In the genomic region with DNA sequence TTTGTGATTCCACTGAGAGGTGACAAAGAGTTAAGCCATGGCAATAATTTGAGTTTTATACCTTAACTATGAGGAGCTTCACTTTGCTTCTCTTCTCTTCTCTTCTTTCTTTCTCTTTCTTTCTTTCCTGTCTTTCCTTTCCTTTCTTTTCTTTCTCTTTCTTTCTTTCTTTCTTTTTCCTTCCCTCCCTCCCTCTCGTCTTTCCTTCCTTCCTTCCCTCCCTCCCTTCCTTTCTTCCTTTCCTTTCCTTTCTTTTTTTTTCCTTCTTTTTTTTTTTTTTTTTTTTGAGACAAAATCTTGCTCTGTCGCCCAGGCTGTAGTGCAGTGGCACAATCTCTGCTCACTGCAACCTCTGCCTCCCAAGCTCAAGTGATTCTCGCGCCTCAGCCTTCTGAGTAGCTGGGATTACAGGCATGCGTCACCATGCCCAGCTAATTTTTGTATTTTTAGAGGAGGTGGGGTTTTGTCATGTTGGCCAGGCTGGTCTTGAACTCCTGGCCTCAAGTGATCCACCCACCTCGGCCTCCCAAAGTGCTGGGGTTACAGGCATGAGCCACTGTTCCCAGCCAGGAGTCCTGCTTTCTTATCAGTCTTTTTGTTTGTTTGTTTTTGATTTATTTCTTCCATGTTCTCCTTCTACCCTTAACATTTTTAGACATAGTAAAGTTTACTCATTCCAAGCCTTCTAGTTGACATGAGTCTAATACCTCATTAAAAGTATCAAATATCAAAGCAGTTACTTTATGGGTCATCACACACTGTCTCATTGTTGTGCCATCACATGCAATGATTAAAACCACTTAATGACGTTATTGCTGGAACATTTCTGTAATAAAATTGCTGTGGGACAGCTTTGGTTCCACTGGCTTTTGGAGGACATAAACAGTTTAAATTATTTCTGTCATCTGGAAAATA, we compare ENCODE assay signal across 20 cellular contexts. TPM values are rescaled to one million over a fixed set of nuclear protein-coding genes. Genes with fewer than 3 reads are reported as not detected.
A peak's percentile ranks its signal among the peaks of the same experiment; 100 is the strongest.
DNase-seq lines count a peak whose midpoint lies in the region; ATAC-seq and TF ChIP-seq lines count a peak whose summit lies in the region.
"Had no signal": no experiment of that assay in that cellular context is flagged by ENCODE, and none has a peak within 500 bp of the region (broad histone marks: within the 10 kb centered on the region; RNA-seq: fewer than 3 reads in every experiment).

No MANE protein-coding gene starts in this region.

- H3K36me3 ChIP-seq in vagina: peaks cover 0 to 4% of the 10 kb centered on the region in 2 donors
- H3K36me3 ChIP-seq in brain microvascular endothelial cell (replicated peaks): no peaks in the 10 kb centered on the region
- H3K36me3 ChIP-seq: transverse colon had no signal

- no peak for ATAC-seq in activated naive CD8-positive, alpha-beta T cell treated with anti-CD3 and anti-CD28 coated beads, Interleukin-2, amount 50 U/mL, for 24 hours
- ATAC-seq: SK-N-SH treated with all-trans-retinoic acid at 6 μM for 48 hours had no signal

- intact Hi-C loops in vagina (cut with DNase I): no loop called here

- H3K27me3 ChIP-seq in vagina (no peaks in the 10 kb centered on the region), brain microvascular endothelial cell (replicated peaks) (no peaks in the 10 kb centered on the region)
- H3K27me3 ChIP-seq: heart left ventricle, transverse colon had no signal

- H3K4me3 Mint-ChIP-seq in activated naive CD8-positive, alpha-beta T cell treated with anti-CD3 and anti-CD28 coated beads, Interleukin-2, amount 50 U/mL, for 24 hours: no peak overlapping the region
- H3K4me3 Mint-ChIP-seq: activated naive CD4-positive, alpha-beta T cell treated with anti-CD3 and anti-CD28 coated beads for 36 hours had no signal

- H3K4me3 ChIP-seq in vagina (no peak overlapping the region), brain microvascular endothelial cell (ENCODE audit: low read depth, low read length) (no peak overlapping the region)
- H3K4me3 ChIP-seq: heart left ventricle, transverse colon had no signal

- peak; percentile 11 for DNase-seq in NCI-H510A treated with DMSO at 0.1 percent for 48 hours (lab: John Stamatoyannopoulos, UW)
- no peak for DNase-seq in NCI-H510A (lab: John Stamatoyannopoulos, UW)
- DNase-seq in SK-MEL-5 (ENCODE audit: low read depth, low spot score): peak; percentile 89
- DNase-seq in iris pigment epithelial cell (ENCODE audit: low read depth): peak; percentile 34
- no peak for DNase-seq in vagina (ENCODE audit: extremely low spot score in 2 of 2)
- no peak for DNase-seq in activated naive CD8-positive, alpha-beta T cell treated with anti-CD3 and anti-CD28 coated beads, Interleukin-2, amount 50 U/mL, for 24 hours
- DNase-seq in T-helper 1 cell: no peak
- no peak for DNase-seq in brain microvascular endothelial cell
- DNase-seq: 8988T; activated naive CD4-positive, alpha-beta T cell treated with anti-CD3 and anti-CD28 coated beads for 36 hours; caudate nucleus; COR-L47; heart left ventricle; kidney; NCI-H1417; NCI-H446; stimulated activated CD4-positive, alpha-beta T cell treated with anti-CD3 and anti-CD28 coated beads, Interleukin-4, amount 100 ng/mL, for 4 hours; transverse colon had no signal

- no peaks in the 10 kb centered on the region for H3K27me3 Mint-ChIP-seq in activated naive CD8-positive, alpha-beta T cell treated with anti-CD3 and anti-CD28 coated beads, Interleukin-2, amount 50 U/mL, for 24 hours

- no peaks in the 10 kb centered on the region for H3K4me1 Mint-ChIP-seq in activated naive CD8-positive, alpha-beta T cell treated with anti-CD3 and anti-CD28 coated beads, Interleukin-2, amount 50 U/mL, for 24 hours

- no peaks in the 10 kb centered on the region for H3K4me1 ChIP-seq in vagina
- H3K4me1 ChIP-seq: transverse colon had no signal

- no peaks in the 10 kb centered on the region for H3K9me3 Mint-ChIP-seq in activated naive CD8-positive, alpha-beta T cell treated with anti-CD3 and anti-CD28 coated beads, Interleukin-2, amount 50 U/mL, for 24 hours
- H3K9me3 Mint-ChIP-seq: activated naive CD4-positive, alpha-beta T cell treated with anti-CD3 and anti-CD28 coated beads for 36 hours had no signal

- H3K27ac Mint-ChIP-seq in activated naive CD8-positive, alpha-beta T cell treated with anti-CD3 and anti-CD28 coated beads, Interleukin-2, amount 50 U/mL, for 24 hours: no peak overlapping the region
- H3K27ac Mint-ChIP-seq: activated naive CD4-positive, alpha-beta T cell treated with anti-CD3 and anti-CD28 coated beads for 36 hours had no signal

- H3K27ac ChIP-seq in vagina (peak overlapping the region; percentile 51), brain microvascular endothelial cell (no peak overlapping the region)
- H3K27ac ChIP-seq: VCaP had no signal

- TF ChIP-seq CTCF in vagina (IDR thresholded peaks at IDR 0.05) (no peak), brain microvascular endothelial cell (IDR thresholded peaks at IDR 0.05; ENCODE audit: low read depth, low read length, missing control alignments) (no peak)

- peaks cover 15% of the 10 kb centered on the region for H3K36me3 Mint-ChIP-seq in activated naive CD8-positive, alpha-beta T cell treated with anti-CD3 and anti-CD28 coated beads, Interleukin-2, amount 50 U/mL, for 24 hours (ENCODE audit: low read depth)

- no peak for TF ChIP-seq POLR2A in vagina (IDR thresholded peaks at IDR 0.05)

- H3K9me3 ChIP-seq in vagina: no peaks in the 10 kb centered on the region
- H3K9me3 ChIP-seq: heart left ventricle, transverse colon had no signal

- in situ Hi-C loops in SK-MEL-5 (cut with HindIII; ENCODE audit: low pct_unique_long_range_greater_than_20kb, low sequenced_read_pairs): no loop called here
- in situ Hi-C loops in brain microvascular endothelial cell (cut with HindIII; ENCODE audit: low pct_ligation_motif_present, low sequenced_read_pairs): no loop called here

RNA-seq across cellular contexts. Expression of gene SLC49A4, which starts 29.9 kb away (rescaled TPM):
- total RNA-seq in SK-MEL-5 (2014; rRNA removed; shearing (Covaris generic)): 40.2 and 42.1 TPM in 2 replicates
- polyA plus RNA-seq in SK-MEL-5 (2015; cell fraction: cytosol; rRNA removed): 31.3 and 33.4 TPM in 2 replicates
- polyA plus RNA-seq in SK-MEL-5 (2015; cell fraction: nucleus; rRNA removed): 6.7 and 16.2 TPM in 2 replicates
- 15.7 TPM for total RNA-seq in vagina

RNA-seq across cellular contexts. Expression of gene HSPBAP1, which starts 31.1 kb away (rescaled TPM):
- total RNA-seq in SK-MEL-5 (2014; rRNA removed; shearing (Covaris generic)): 21.1 and 25.5 TPM in 2 replicates
- polyA plus RNA-seq in SK-MEL-5 (2015; cell fraction: cytosol; rRNA removed): 10.1 and 12.2 TPM in 2 replicates
- 69.1 and 73.0 TPM in 2 replicates for polyA plus RNA-seq in SK-MEL-5 (2015; cell fraction: nucleus; rRNA removed)
- total RNA-seq in vagina: 9.8 TPM

Comparison
In these comparisons a context has a peak if more than half of its experiments do, and no peak if none do; other contexts are left out.
1. DNase-seq: peak in NCI-H510A treated with DMSO at 0.1 percent for 48 hours (single experiment), SK-MEL-5 (single experiment) and iris pigment epithelial cell (single experiment); none in NCI-H510A (single experiment), vagina (0 of 2), activated naive CD8-positive, alpha-beta T cell treated with anti-CD3 and anti-CD28 coated beads, Interleukin-2, amount 50 U/mL, for 24 hours (single experiment), T-helper 1 cell (0 of 5) and brain microvascular endothelial cell (single experiment).